Comparison of ENCODE assay signal across 29 cellular contexts in genomic region chrX:111756486-111756885, GRCh38.
"Had no signal": no experiment of that assay in that cellular context is flagged by ENCODE, and none has a peak within 500 bp of the region (broad histone marks: within the 10 kb centered on the region; RNA-seq: fewer than 3 reads in every experiment).

No MANE protein-coding gene starts in this region.

- FAIRE-seq: urothelium cell line had no signal

- H3K27ac ChIP-seq: stomach, suprapubic skin, testis, thoracic aorta, thyroid gland, tibial artery, tibial nerve, transverse colon, upper lobe of left lung, upper lobe of right lung, uterus, vagina had no signal

- H3K27me3 Mint-ChIP-seq: stimulated activated memory B cell treated with anti-CD40 and anti-IgM and Interleukin-4, amounts not matched to agents 10 μg/mL and 1 μg/mL and 100 μg/mL, for 72 hours; stimulated activated naive B cell treated with anti-CD40 and anti-IgM and Interleukin-4, amounts not matched to agents 10 μg/mL and 1 μg/mL and 100 μg/mL, for 72 hours; stimulated activated naive CD8-positive, alpha-beta T cell treated with anti-CD3 and anti-CD28 coated beads, Interleukin-15, amount 100 ng/mL, for 72 hours; stimulated activated naive CD8-positive, alpha-beta T cell treated with anti-CD3 and anti-CD28 coated beads, Interleukin-15, Interleukin-2, amounts not matched to agents 100 ng/mL and 50 ng/mL, for 24 hours; type B pancreatic cell had no signal

- H3K9me3 ChIP-seq: suprapubic skin, testis, thoracic aorta, thyroid gland, tibial artery, tibial nerve, transverse colon, upper lobe of left lung, upper lobe of right lung, uterus, vagina had no signal

- H3K4me1 Mint-ChIP-seq: stimulated activated memory B cell treated with anti-CD40 and anti-IgM and Interleukin-4, amounts not matched to agents 10 μg/mL and 1 μg/mL and 100 μg/mL, for 72 hours had no signal

- H3K4me1 ChIP-seq: stomach, suprapubic skin, testis, thyroid gland, tibial artery, tibial nerve, transverse colon, upper lobe of left lung, upper lobe of right lung, uterus, vagina had no signal

- H3K36me3 ChIP-seq: transverse colon, uterus had no signal

- H3K27me3 ChIP-seq: stomach, suprapubic skin, testis, thyroid gland, tibial artery, tibial nerve, transverse colon, upper lobe of left lung, upper lobe of right lung, vagina had no signal

- H3K27ac Mint-ChIP-seq: stimulated activated effector memory CD8-positive, alpha-beta T cell treated with anti-CD3 and anti-CD28 coated beads, Interleukin-12 subunit alpha, Interleukin-12 subunit beta, amount 100 ng/mL, for 72 hours; stimulated activated memory B cell treated with anti-CD40 and anti-IgM and Interleukin-4, amounts not matched to agents 10 μg/mL and 1 μg/mL and 100 μg/mL, for 72 hours; stimulated activated naive B cell treated with anti-CD40 and anti-IgM and Interleukin-4, amounts not matched to agents 10 μg/mL and 1 μg/mL and 100 μg/mL, for 72 hours; stimulated activated naive CD8-positive, alpha-beta T cell treated with anti-CD3 and anti-CD28 coated beads, Interleukin-15, amount 100 ng/mL, for 72 hours; stimulated activated naive CD8-positive, alpha-beta T cell treated with anti-CD3 and anti-CD28 coated beads, Interleukin-15, Interleukin-2, amounts not matched to agents 100 ng/mL and 50 ng/mL, for 24 hours; type B pancreatic cell had no signal

- H3K4me3 ChIP-seq: stomach, suprapubic skin, testis, thoracic aorta, thyroid gland, tibial artery, tibial nerve, transverse colon, upper lobe of left lung, upper lobe of right lung, uterus, vagina had no signal

- H3K4me3 Mint-ChIP-seq: stimulated activated effector memory CD8-positive, alpha-beta T cell treated with anti-CD3 and anti-CD28 coated beads, Interleukin-12 subunit alpha, Interleukin-12 subunit beta, amount 100 ng/mL, for 72 hours; stimulated activated memory B cell treated with anti-CD40 and anti-IgM and Interleukin-4, amounts not matched to agents 10 μg/mL and 1 μg/mL and 100 μg/mL, for 72 hours; stimulated activated naive B cell treated with anti-CD40 and anti-IgM and Interleukin-4, amounts not matched to agents 10 μg/mL and 1 μg/mL and 100 μg/mL, for 72 hours; stimulated activated naive CD8-positive, alpha-beta T cell treated with anti-CD3 and anti-CD28 coated beads, Interleukin-15, amount 100 ng/mL, for 72 hours; stimulated activated naive CD8-positive, alpha-beta T cell treated with anti-CD3 and anti-CD28 coated beads, Interleukin-15, Interleukin-2, amounts not matched to agents 100 ng/mL and 50 ng/mL, for 24 hours; type B pancreatic cell had no signal

- H3K9me3 Mint-ChIP-seq: stimulated activated memory B cell treated with anti-CD40 and anti-IgM and Interleukin-4, amounts not matched to agents 10 μg/mL and 1 μg/mL and 100 μg/mL, for 72 hours; stimulated activated naive CD8-positive, alpha-beta T cell treated with anti-CD3 and anti-CD28 coated beads, Interleukin-15, Interleukin-2, amounts not matched to agents 100 ng/mL and 50 ng/mL, for 24 hours had no signal

- DNase-seq: stimulated activated CD4-positive, alpha-beta T cell treated with anti-CD3 and anti-CD28 coated beads, Interleukin-2, amount 100 ng/mL, for 48 hours; stimulated activated CD4-positive, alpha-beta T cell treated with anti-CD3 and anti-CD28 coated beads, Interleukin-4, amount 100 ng/mL, for 1 hour; stimulated activated CD4-positive, alpha-beta T cell treated with anti-CD3 and anti-CD28 coated beads, Interleukin-4, amount 100 ng/mL, for 24 hours; stimulated activated CD4-positive, alpha-beta T cell treated with anti-CD3 and anti-CD28 coated beads, Interleukin-4, amount 100 ng/mL, for 4 hours; stimulated activated CD8-positive, alpha-beta memory T cell treated with anti-CD3 and anti-CD28 coated beads, Interleukin-4, amount 100 ng/mL, for 48 hours; stimulated activated naive B cell treated with anti-CD40 and anti-IgM and Interleukin-4, amounts not matched to agents 10 μg/mL and 1 μg/mL and 100 μg/mL, for 72 hours; stimulated activated naive CD4-positive, alpha-beta T cell; stimulated activated naive CD4-positive, alpha-beta T cell treated with Interleukin-2 at 50 U/mL for 16 hours; stimulated activated naive CD8-positive, alpha-beta T cell treated with anti-CD3 and anti-CD28 coated beads, Interleukin-15, amount 100 ng/mL, for 72 hours; stimulated activated naive CD8-positive, alpha-beta T cell treated with anti-CD3 and anti-CD28 coated beads, Interleukin-15, Interleukin-2, amounts not matched to agents 100 U/mL and 50 U/mL, for 24 hours; stomach; substantia nigra; testis; thyroid gland; tibial artery; transverse colon; trophoblast cell; upper lobe of left lung; upper lobe of right lung; uterus had no signal
